ENCODE assay signal across 15 cellular contexts in genomic region chr3:88434001-88434400, GRCh38.
DNase-seq lines count a peak whose midpoint lies in the region; ATAC-seq and TF ChIP-seq lines count a peak whose summit lies in the region.
"Had no signal": no experiment of that assay in that cellular context is flagged by ENCODE, and none has a peak within 500 bp of the region (broad histone marks: within the 10 kb centered on the region; RNA-seq: fewer than 3 reads in every experiment).

No MANE protein-coding gene starts in this region.

- H3K27ac Mint-ChIP-seq in glutamatergic neuron (ENCODE audit: unreplicated experiment): peak overlapping the region; percentile 91
- no peak overlapping the region for H3K27ac Mint-ChIP-seq in activated CD4-positive, alpha-beta T cell treated with anti-CD3 and anti-CD28 coated beads, Interleukin-2, amount 10 ng/mL, durations not matched to agents 24 days and 14 days
- H3K27ac Mint-ChIP-seq: activated T-cell treated with anti-CD3 and anti-CD28 coated beads, Interleukin-2, amount 50 U/mL, for 72 hours; mesothelial cell of epicardium had no signal

- peaks cover 2% of the 10 kb centered on the region for H3K27me3 Mint-ChIP-seq in glutamatergic neuron (ENCODE audit: unreplicated experiment)
- no peaks in the 10 kb centered on the region for H3K27me3 Mint-ChIP-seq in activated CD4-positive, alpha-beta T cell treated with anti-CD3 and anti-CD28 coated beads, Interleukin-2, amount 10 ng/mL, durations not matched to agents 24 days and 14 days

- H3K4me3 Mint-ChIP-seq in glutamatergic neuron (ENCODE audit: unreplicated experiment): peak overlapping the region; percentile 72
- H3K4me3 Mint-ChIP-seq in activated CD4-positive, alpha-beta T cell treated with anti-CD3 and anti-CD28 coated beads, Interleukin-2, amount 10 ng/mL, durations not matched to agents 24 days and 14 days: no peak overlapping the region
- H3K4me3 Mint-ChIP-seq: activated T-cell treated with anti-CD3 and anti-CD28 coated beads, Interleukin-2, amount 50 U/mL, for 72 hours; mesothelial cell of epicardium had no signal

- TF ChIP-seq CTCF in glutamatergic neuron (IDR thresholded peaks at IDR 0.05; ENCODE audit: partially characterized antibody, unreplicated experiment): no peak

- peaks cover 4% of the 10 kb centered on the region for H3K9me3 Mint-ChIP-seq in glutamatergic neuron (ENCODE audit: unreplicated experiment)
- no peaks in the 10 kb centered on the region for H3K9me3 Mint-ChIP-seq in activated CD4-positive, alpha-beta T cell treated with anti-CD3 and anti-CD28 coated beads, Interleukin-2, amount 10 ng/mL, durations not matched to agents 24 days and 14 days
- H3K9me3 Mint-ChIP-seq: mesothelial cell of epicardium had no signal

- H3K36me3 Mint-ChIP-seq in glutamatergic neuron (ENCODE audit: unreplicated experiment): peaks cover 3% of the 10 kb centered on the region
- no peaks in the 10 kb centered on the region for H3K36me3 Mint-ChIP-seq in activated CD4-positive, alpha-beta T cell treated with anti-CD3 and anti-CD28 coated beads, Interleukin-2, amount 10 ng/mL, durations not matched to agents 24 days and 14 days (ENCODE audit: low read depth)
- H3K36me3 Mint-ChIP-seq: mesothelial cell of epicardium had no signal

- DNase-seq in glutamatergic neuron: no peak
- DNase-seq in stimulated activated CD4-positive, alpha-beta T cell treated with anti-CD3 and anti-CD28 coated beads, Interleukin-4, amount 100 ng/mL, for 1 hour: no peak
- no peak for DNase-seq in activated CD4-positive, alpha-beta T cell treated with anti-CD3 and anti-CD28 coated beads, Interleukin-2, amount 10 ng/mL, durations not matched to agents 24 days and 14 days
- DNase-seq: activated CD4-positive, alpha-beta T cell treated with anti-CD3 and anti-CD28 coated beads, Interleukin-2, amount 50 U/mL, for 4 hours; activated T-cell treated with anti-CD3 and anti-CD28 coated beads, Interleukin-2, amount 50 U/mL, for 72 hours; adrenal gland; cerebellar nuclear complex; ovary; stomach had no signal

- intact Hi-C loops in activated CD4-positive, alpha-beta T cell treated with anti-CD3 and anti-CD28 coated beads, Interleukin-2, amount 10 ng/mL, durations not matched to agents 24 days and 14 days (cut with micrococcal nuclease): no loop called here

- H3K4me1 Mint-ChIP-seq in glutamatergic neuron (ENCODE audit: low read depth, unreplicated experiment): peaks cover 20% of the 10 kb centered on the region
- no peaks in the 10 kb centered on the region for H3K4me1 Mint-ChIP-seq in activated CD4-positive, alpha-beta T cell treated with anti-CD3 and anti-CD28 coated beads, Interleukin-2, amount 10 ng/mL, durations not matched to agents 24 days and 14 days
- H3K4me1 Mint-ChIP-seq: mesothelial cell of epicardium had no signal

- ATAC-seq in GM18502 (IDR thresholded peaks at IDR 0.05; ENCODE audit: poor library complexity, unreplicated experiment) (peak; percentile 42), GM21529 (IDR thresholded peaks at IDR 0.05; ENCODE audit: unreplicated experiment) (peak; percentile 39), HG03460 (IDR thresholded peaks at IDR 0.05; ENCODE audit: unreplicated experiment) (peak; percentile 34), HG02623 (IDR thresholded peaks at IDR 0.05; ENCODE audit: unreplicated experiment) (no peak), GM21447 (IDR thresholded peaks at IDR 0.05; ENCODE audit: unreplicated experiment) (no peak)
- ATAC-seq: activated T-cell treated with anti-CD3 and anti-CD28 coated beads, Interleukin-2, amount 50 U/mL, for 72 hours had no signal

Comparison
In these comparisons a context has a peak if more than half of its experiments do, and no peak if none do; other contexts are left out.
1. ATAC-seq: peak in GM18502 (single experiment), GM21529 (single experiment) and HG03460 (single experiment); none in HG02623 (single experiment) and GM21447 (single experiment).